9 cellular contexts compared by ENCODE assay signal in genomic region chr6:56593801-56594318, GRCh38. TPM values are rescaled to one million over a fixed set of nuclear protein-coding genes. Genes with fewer than 3 reads are reported as not detected.
A peak's percentile ranks its signal among the peaks of the same experiment; 100 is the strongest.
DNase-seq lines count a peak whose midpoint lies in the region; ATAC-seq lines count a peak whose summit lies in the region.
"Had no signal": no experiment of that assay in that cellular context is flagged by ENCODE, and none has a peak within 500 bp of the region (broad histone marks: within the 10 kb centered on the region; RNA-seq: fewer than 3 reads in every experiment).

No MANE protein-coding gene starts in this region.

- POLR2A ChIA-PET in naive thymus-derived CD8-positive, alpha-beta T cell (lab: Charles Lee): no interaction called here

- no peaks in the 10 kb centered on the region for H3K36me3 Mint-ChIP-seq in naive thymus-derived CD8-positive, alpha-beta T cell

- H3K4me3 Mint-ChIP-seq in naive thymus-derived CD8-positive, alpha-beta T cell: peak overlapping the region in 1 of 10 donors; percentile 1
- H3K4me3 Mint-ChIP-seq: stimulated activated naive CD8-positive, alpha-beta T cell treated with anti-CD3 and anti-CD28 coated beads, Interleukin-15, Interleukin-2, amounts not matched to agents 100 ng/mL and 50 ng/mL, for 24 hours had no signal

- DNase-seq in Right ventricle myocardium superior (no peak), cardiac septum (ENCODE audit: low spot score) (no peak), SIG-M5 (lab: John Stamatoyannopoulos, UW) (peak; percentile 42), midbrain (lab: John Stamatoyannopoulos, UW) (peak; percentile 24), NCI-H524 (lab: John Stamatoyannopoulos, UW) (no peak), foreskin melanocyte (no peak)
- DNase-seq in naive thymus-derived CD8-positive, alpha-beta T cell: no peak

- intact Hi-C loops in Right ventricle myocardium superior (cut with DNase I): loop anchor here (5.0 to 10.0 kb wide), 2 partner anchors 119 to 237 kb away; no protein-coding TSS in a partner anchor
- intact Hi-C loops in cardiac septum (cut with DNase I): loop anchor here (2.0 kb wide), 1 partner anchor 235 kb away; no protein-coding TSS in a partner anchor

- ATAC-seq in Right ventricle myocardium superior (ENCODE audit: poor library complexity) (peak; percentile 47), HG02840 (IDR thresholded peaks at IDR 0.05; ENCODE audit: low FRiP score, unreplicated experiment) (peak; percentile 94)
- no peak for ATAC-seq in naive thymus-derived CD8-positive, alpha-beta T cell

- no peaks in the 10 kb centered on the region for H3K9me3 Mint-ChIP-seq in naive thymus-derived CD8-positive, alpha-beta T cell
- H3K9me3 Mint-ChIP-seq: stimulated activated naive CD8-positive, alpha-beta T cell treated with anti-CD3 and anti-CD28 coated beads, Interleukin-15, Interleukin-2, amounts not matched to agents 100 ng/mL and 50 ng/mL, for 24 hours had no signal

- peaks cover 3 to 23% (median 10%) of the 10 kb centered on the region in 4 donors for H3K4me1 Mint-ChIP-seq in naive thymus-derived CD8-positive, alpha-beta T cell

- peak overlapping the region in 2 of 10 donors; percentile 18 to 22 for H3K27ac Mint-ChIP-seq in naive thymus-derived CD8-positive, alpha-beta T cell
- H3K27ac Mint-ChIP-seq: stimulated activated naive CD8-positive, alpha-beta T cell treated with anti-CD3 and anti-CD28 coated beads, Interleukin-15, Interleukin-2, amounts not matched to agents 100 ng/mL and 50 ng/mL, for 24 hours had no signal

- peaks cover 0 to 1% (median 0%) of the 10 kb centered on the region in 5 donors for H3K27me3 Mint-ChIP-seq in naive thymus-derived CD8-positive, alpha-beta T cell
- H3K27me3 Mint-ChIP-seq: stimulated activated naive CD8-positive, alpha-beta T cell treated with anti-CD3 and anti-CD28 coated beads, Interleukin-15, Interleukin-2, amounts not matched to agents 100 ng/mL and 50 ng/mL, for 24 hours had no signal

RNA-seq across cellular contexts. Expression of gene DST, which starts 48.8 kb away (rescaled TPM):
- 234 TPM for total RNA-seq in Right ventricle myocardium superior
- 457 TPM for total RNA-seq in cardiac septum
- 1 to 10 TPM in 1 of 2 experiments, under 1 TPM in 1; 0.74 to 1.0 TPM for total RNA-seq in naive thymus-derived CD8-positive, alpha-beta T cell
- under 1 TPM in 1 of 3 donors, not detected in 2; 0.79 TPM for polyA plus RNA-seq in naive thymus-derived CD8-positive, alpha-beta T cell

Comparison
In these comparisons a context has a peak if more than half of its experiments do, and no peak if none do; other contexts are left out.
1. ATAC-seq: peak in Right ventricle myocardium superior (single experiment) and HG02840 (single experiment); none in naive thymus-derived CD8-positive, alpha-beta T cell (0 of 2).
2. DNase-seq: peak in SIG-M5 (single experiment) and midbrain (single experiment); none in Right ventricle myocardium superior (single experiment), cardiac septum (single experiment), naive thymus-derived CD8-positive, alpha-beta T cell (0 of 10), NCI-H524 (0 of 2) and foreskin melanocyte (single experiment).
3. RNA of gene DST, which starts 48.8 kb away (total RNA-seq): 457 TPM in cardiac septum (single experiment) and 234 TPM in Right ventricle myocardium superior (single experiment); 0.74 to 1.0 TPM in naive thymus-derived CD8-positive, alpha-beta T cell; every median in the first group is over 100 times any median in the second.